8 cellular contexts compared by ENCODE assay signal in the genomic region with DNA sequence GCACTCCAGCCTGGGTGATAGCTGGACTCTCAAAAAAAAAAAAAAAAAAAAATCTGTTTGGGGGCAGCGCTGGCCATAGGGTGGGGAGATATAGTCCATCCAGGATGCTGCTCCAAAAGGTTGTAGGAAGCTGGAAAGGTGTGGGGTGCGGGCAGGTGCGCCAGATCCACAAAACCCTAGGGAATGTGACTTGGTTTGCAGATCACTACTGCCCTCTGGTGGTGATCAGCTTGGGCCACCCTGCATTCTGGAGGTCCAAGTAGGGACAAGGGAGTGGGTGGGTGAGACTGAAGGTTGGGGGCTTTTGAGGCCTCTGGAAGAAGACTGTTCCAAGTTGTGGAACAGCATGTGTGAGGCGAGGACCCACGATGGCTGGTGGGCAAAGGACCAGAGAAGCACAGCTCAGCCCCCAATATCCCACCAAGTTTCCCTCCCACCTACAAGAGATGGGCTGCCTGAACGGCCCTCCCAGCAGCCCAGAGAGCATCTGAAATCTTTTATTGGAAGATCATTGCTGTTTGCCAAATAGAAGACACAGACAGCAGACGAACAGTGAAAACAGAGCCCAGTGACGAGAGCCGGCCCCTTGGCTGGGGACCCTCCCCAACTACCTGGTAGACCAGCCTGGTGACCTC. TPM values are rescaled to one million over a fixed set of nuclear protein-coding genes. Genes with fewer than 3 reads are reported as not detected.
DNase-seq lines count a peak whose midpoint lies in the region; ATAC-seq and TF ChIP-seq lines count a peak whose summit lies in the region.

No MANE protein-coding gene starts in this region.

- H3K9me3 ChIP-seq in cardiac muscle cell (ENCODE audit: low read depth), result no peaks in the 10 kb centered on the region

- TF ChIP-seq CTCF in LNCAP (IDR thresholded peaks at IDR 0.05) (peak; percentile 92), cardiac muscle cell (IDR thresholded peaks at IDR 0.05; ENCODE audit: low read depth, low read length) (peak; percentile 91), retinal pigment epithelial cell (conservative IDR thresholded peaks at IDR 0.05; ENCODE audit: low read depth, low read length) (peak; percentile 94)

- H3K27ac Mint-ChIP-seq in activated naive CD8-positive, alpha-beta T cell treated with anti-CD3 and anti-CD28 coated beads for 36 hours, result no peak overlapping the region

- H3K4me3 ChIP-seq in cardiac muscle cell (no peak overlapping the region), retinal pigment epithelial cell (ENCODE audit: low read length) (no peak overlapping the region)

- peaks cover 38% of the 10 kb centered on the region for H3K36me3 ChIP-seq in cardiac muscle cell

- H3K4me1 ChIP-seq in cardiac muscle cell (ENCODE audit: low read depth), result no peaks in the 10 kb centered on the region

- H3K4me1 Mint-ChIP-seq in activated naive CD8-positive, alpha-beta T cell treated with anti-CD3 and anti-CD28 coated beads for 36 hours, result peaks cover 9% of the 10 kb centered on the region

- H3K36me3 Mint-ChIP-seq in activated naive CD8-positive, alpha-beta T cell treated with anti-CD3 and anti-CD28 coated beads for 36 hours, result peaks cover 18% of the 10 kb centered on the region

- no peak for ATAC-seq in GM18511 (IDR thresholded peaks at IDR 0.05; ENCODE audit: unreplicated experiment)
- no peak for ATAC-seq in HG03460 (IDR thresholded peaks at IDR 0.05; ENCODE audit: unreplicated experiment)

- H3K27me3 ChIP-seq in cardiac muscle cell, result no peaks in the 10 kb centered on the region

- H3K27me3 Mint-ChIP-seq in activated naive CD8-positive, alpha-beta T cell treated with anti-CD3 and anti-CD28 coated beads for 36 hours, result no peaks in the 10 kb centered on the region

- no peak overlapping the region for H3K4me3 Mint-ChIP-seq in activated naive CD8-positive, alpha-beta T cell treated with anti-CD3 and anti-CD28 coated beads for 36 hours

- H3K9me3 Mint-ChIP-seq in activated naive CD8-positive, alpha-beta T cell treated with anti-CD3 and anti-CD28 coated beads for 36 hours, result no peaks in the 10 kb centered on the region

- no peak overlapping the region for H3K27ac ChIP-seq in cardiac muscle cell

- DNase-seq in EL, result peak; percentile 67
- peak; percentile 66 for DNase-seq in SK-N-DZ (ENCODE audit: low spot score)
- DNase-seq in activated naive CD8-positive, alpha-beta T cell treated with anti-CD3 and anti-CD28 coated beads for 36 hours, result peak; percentile 55
- peak; percentile 77 to 81 for DNase-seq in cardiac muscle cell (ENCODE audit: low read depth in 1 of 2, low spot score in 1 of 2)
- no peak for DNase-seq in retinal pigment epithelial cell (ENCODE audit: low read depth)

RNA-seq across cellular contexts. Expression of gene TYK2, which starts 10.4 kb away (rescaled TPM):
- polyA plus RNA-seq in SK-N-DZ (2014; cell fraction: cytosol; rRNA removed), result 22.0 and 26.4 TPM in 2 replicates
- 212 and 214 TPM in 2 replicates for polyA plus RNA-seq in SK-N-DZ (2014; cell fraction: nucleus; rRNA removed)
- 100 to 1,000 TPM; 153 to 155 TPM for total RNA-seq in activated naive CD8-positive, alpha-beta T cell treated with anti-CD3 and anti-CD28 coated beads for 36 hours
- total RNA-seq in cardiac muscle cell, result 126 and 135 TPM in 2 replicates
- 142 and 148 TPM in 2 replicates for polyA plus RNA-seq in cardiac muscle cell

RNA-seq across cellular contexts. Expression of gene CDC37, which starts 12.6 kb away (rescaled TPM):
- polyA plus RNA-seq in SK-N-DZ (2014; cell fraction: cytosol; rRNA removed), result 188 and 208 TPM in 2 replicates
- polyA plus RNA-seq in SK-N-DZ (2014; cell fraction: nucleus; rRNA removed), result 567 and 627 TPM in 2 replicates
- 100 to 1,000 TPM; 242 to 252 TPM for total RNA-seq in activated naive CD8-positive, alpha-beta T cell treated with anti-CD3 and anti-CD28 coated beads for 36 hours
- total RNA-seq in cardiac muscle cell, result 240 and 298 TPM in 2 replicates
- 229 and 233 TPM in 2 replicates for polyA plus RNA-seq in cardiac muscle cell

RNA-seq across cellular contexts. Expression of gene PDE4A, which starts 29.6 kb away (rescaled TPM):
- 2.8 and 3.6 TPM in 2 replicates for polyA plus RNA-seq in SK-N-DZ (2014; cell fraction: cytosol; rRNA removed)
- polyA plus RNA-seq in SK-N-DZ (2014; cell fraction: nucleus; rRNA removed), result 2.9 and 6.8 TPM in 2 replicates
- 10 to 100 TPM; 10.6 to 11.4 TPM for total RNA-seq in activated naive CD8-positive, alpha-beta T cell treated with anti-CD3 and anti-CD28 coated beads for 36 hours
- total RNA-seq in cardiac muscle cell, result 1.0 and 2.5 TPM in 2 replicates
- polyA plus RNA-seq in cardiac muscle cell, result 2.4 and 3.4 TPM in 2 replicates

RNA-seq across cellular contexts. Expression of gene ICAM3, which starts 51.3 kb away (rescaled TPM):
- polyA plus RNA-seq in SK-N-DZ (2014; cell fraction: cytosol; rRNA removed), result 1.0 and 1.8 TPM in 2 replicates
- polyA plus RNA-seq in SK-N-DZ (2014; cell fraction: nucleus; rRNA removed), result 0.84 and 3.6 TPM in 2 replicates
- total RNA-seq in activated naive CD8-positive, alpha-beta T cell treated with anti-CD3 and anti-CD28 coated beads for 36 hours, result 10 to 100 TPM; 76.3 to 79.6 TPM
- 2.9 and 9.0 TPM in 2 replicates for total RNA-seq in cardiac muscle cell
- polyA plus RNA-seq in cardiac muscle cell, result 8.6 and 12.7 TPM in 2 replicates

RNA-seq across cellular contexts. Expression of gene RAVER1, which starts 57.4 kb away (rescaled TPM):
- polyA plus RNA-seq in SK-N-DZ (2014; cell fraction: cytosol; rRNA removed), result 17.8 and 20.7 TPM in 2 replicates
- polyA plus RNA-seq in SK-N-DZ (2014; cell fraction: nucleus; rRNA removed), result 10.8 and 28.6 TPM in 2 replicates
- 100 to 1,000 TPM; 103 to 107 TPM for total RNA-seq in activated naive CD8-positive, alpha-beta T cell treated with anti-CD3 and anti-CD28 coated beads for 36 hours
- 46.9 and 56.2 TPM in 2 replicates for total RNA-seq in cardiac muscle cell
- 68.2 and 71.2 TPM in 2 replicates for polyA plus RNA-seq in cardiac muscle cell
